Comparison of ENCODE assay signal across 31 cellular contexts in genomic region chr3:87993566-87993965, GRCh38.
"Had no signal": no experiment of that assay in that cellular context is flagged by ENCODE, and none has a peak within 500 bp of the region (broad histone marks: within the 10 kb centered on the region; RNA-seq: fewer than 3 reads in every experiment).

No MANE protein-coding gene starts in this region.

- ATAC-seq: naive thymus-derived CD8-positive, alpha-beta T cell; natural killer cell treated with Interleukin-12 subunit alpha and Interleukin-12 subunit beta and Interleukin-15 and Interleukin-18, amount 100 ng/mL, for 72 hours; psoas muscle; right cardiac atrium; sciatic nerve; stimulated activated memory B cell treated with anti-CD40 and anti-IgM and Interleukin-4, amounts not matched to agents 10 μg/mL and 1 μg/mL and 100 μg/mL, for 72 hours; stimulated activated naive CD8-positive, alpha-beta T cell treated with anti-CD3 and anti-CD28 coated beads, Interleukin-15, amount 100 ng/mL, for 72 hours; stimulated activated naive CD8-positive, alpha-beta T cell treated with anti-CD3 and anti-CD28 coated beads, Interleukin-15, Interleukin-2, amounts not matched to agents 100 U/mL and 50 U/mL, for 24 hours; upper lobe of right lung had no signal

- H3K4me1 ChIP-seq: parathyroid adenoma, psoas muscle, suprapubic skin, testis, upper lobe of right lung, uterus had no signal

- H3K9me3 Mint-ChIP-seq: naive thymus-derived CD8-positive, alpha-beta T cell; natural killer cell treated with Interleukin-12 subunit alpha and Interleukin-12 subunit beta and Interleukin-15 and Interleukin-18, amount 100 ng/mL, for 72 hours; neural progenitor cell; stimulated activated memory B cell treated with anti-CD40 and anti-IgM and Interleukin-4, amounts not matched to agents 10 μg/mL and 1 μg/mL and 100 μg/mL, for 72 hours; stimulated activated naive CD8-positive, alpha-beta T cell treated with anti-CD3 and anti-CD28 coated beads, Interleukin-15, amount 100 ng/mL, for 72 hours; type B pancreatic cell had no signal

- H3K27me3 Mint-ChIP-seq: natural killer cell treated with Interleukin-12 subunit alpha and Interleukin-12 subunit beta and Interleukin-15 and Interleukin-18, amount 100 ng/mL, for 72 hours; progenitor cell of endocrine pancreas; stimulated activated memory B cell treated with anti-CD40 and anti-IgM and Interleukin-4, amounts not matched to agents 10 μg/mL and 1 μg/mL and 100 μg/mL, for 72 hours; stimulated activated naive CD8-positive, alpha-beta T cell treated with anti-CD3 and anti-CD28 coated beads, Interleukin-15, amount 100 ng/mL, for 72 hours; type B pancreatic cell had no signal

- H3K36me3 Mint-ChIP-seq: naive thymus-derived CD8-positive, alpha-beta T cell; natural killer cell treated with Interleukin-12 subunit alpha and Interleukin-12 subunit beta and Interleukin-15 and Interleukin-18, amount 100 ng/mL, for 72 hours; neural progenitor cell; stimulated activated memory B cell treated with anti-CD40 and anti-IgM and Interleukin-4, amounts not matched to agents 10 μg/mL and 1 μg/mL and 100 μg/mL, for 72 hours; type B pancreatic cell had no signal

- DNase-seq: naive thymus-derived CD8-positive, alpha-beta T cell; occipital lobe; ovary; posterior cingulate gyrus; psoas muscle; right cardiac atrium; spleen; stimulated activated CD4-positive, alpha-beta T cell treated with anti-CD3 and anti-CD28 coated beads, Interleukin-12 subunit alpha, Interleukin-12 subunit beta, amount 100 ng/mL, for 4 hours; stimulated activated CD4-positive, alpha-beta T cell treated with anti-CD3 and anti-CD28 coated beads, Interleukin-1b, Interleukin-23, amount 100 ng/mL, for 48 hours; stimulated activated CD4-positive, alpha-beta T cell treated with anti-CD3 and anti-CD28 coated beads, Interleukin-4, amount 100 ng/mL, for 1 hour; stimulated activated CD4-positive, alpha-beta T cell treated with anti-CD3 and anti-CD28 coated beads, Interleukin-4, amount 100 ng/mL, for 4 hours; stimulated activated CD8-positive, alpha-beta memory T cell treated with anti-CD3 and anti-CD28 coated beads, Interleukin-4, amount 100 ng/mL, for 48 hours; stimulated activated naive CD4-positive, alpha-beta T cell; stimulated activated naive CD8-positive, alpha-beta T cell treated with anti-CD3 and anti-CD28 coated beads, Interleukin-15, amount 100 ng/mL, for 72 hours; stimulated activated naive CD8-positive, alpha-beta T cell treated with anti-CD3 and anti-CD28 coated beads, Interleukin-15, Interleukin-2, amounts not matched to agents 100 U/mL and 50 U/mL, for 24 hours; substantia nigra; testis; tibial artery; transverse colon; upper lobe of right lung; uterus had no signal

- H2AFZ ChIP-seq: neural progenitor cell, parathyroid adenoma had no signal

- H3K36me3 ChIP-seq: neural progenitor cell, ovary, spleen, suprapubic skin, tibial artery, transverse colon, upper lobe of right lung, uterus had no signal

- H3K79me2 ChIP-seq: parathyroid adenoma had no signal

- H3K27ac ChIP-seq: neural progenitor cell, ovary, parathyroid adenoma, psoas muscle, skin epidermis, spleen, suprapubic skin, testis, tibial artery, transverse colon, upper lobe of right lung, uterus had no signal

- H3K4me2 ChIP-seq: neural progenitor cell, smooth muscle cell had no signal

- H3K27me3 ChIP-seq: neural progenitor cell, spleen, suprapubic skin, testis, transverse colon, upper lobe of right lung, uterus had no signal

- H3K4me3 Mint-ChIP-seq: naive thymus-derived CD8-positive, alpha-beta T cell; natural killer cell treated with Interleukin-12 subunit alpha and Interleukin-12 subunit beta and Interleukin-15 and Interleukin-18, amount 100 ng/mL, for 72 hours; neural progenitor cell; stimulated activated memory B cell treated with anti-CD40 and anti-IgM and Interleukin-4, amounts not matched to agents 10 μg/mL and 1 μg/mL and 100 μg/mL, for 72 hours; stimulated activated naive CD8-positive, alpha-beta T cell treated with anti-CD3 and anti-CD28 coated beads, Interleukin-15, amount 100 ng/mL, for 72 hours; type B pancreatic cell had no signal

- H3K9me3 ChIP-seq: ovary, psoas muscle, spleen, suprapubic skin, testis, tibial artery, transverse colon, upper lobe of right lung, uterus had no signal

- H3K9ac ChIP-seq: neural progenitor cell, parathyroid adenoma had no signal

- H3K27ac Mint-ChIP-seq: naive thymus-derived CD8-positive, alpha-beta T cell; natural killer cell treated with Interleukin-12 subunit alpha and Interleukin-12 subunit beta and Interleukin-15 and Interleukin-18, amount 100 ng/mL, for 72 hours; neural progenitor cell; progenitor cell of endocrine pancreas; stimulated activated memory B cell treated with anti-CD40 and anti-IgM and Interleukin-4, amounts not matched to agents 10 μg/mL and 1 μg/mL and 100 μg/mL, for 72 hours; stimulated activated naive CD8-positive, alpha-beta T cell treated with anti-CD3 and anti-CD28 coated beads, Interleukin-15, amount 100 ng/mL, for 72 hours; type B pancreatic cell had no signal

- H3K4me3 ChIP-seq: neural progenitor cell, ovary, psoas muscle, skin epidermis, smooth muscle cell, spleen, suprapubic skin, testis, tibial artery, transverse colon, upper lobe of right lung, uterus had no signal
